Comparison of ENCODE assay signal across 11 cellular contexts in the genomic region with DNA sequence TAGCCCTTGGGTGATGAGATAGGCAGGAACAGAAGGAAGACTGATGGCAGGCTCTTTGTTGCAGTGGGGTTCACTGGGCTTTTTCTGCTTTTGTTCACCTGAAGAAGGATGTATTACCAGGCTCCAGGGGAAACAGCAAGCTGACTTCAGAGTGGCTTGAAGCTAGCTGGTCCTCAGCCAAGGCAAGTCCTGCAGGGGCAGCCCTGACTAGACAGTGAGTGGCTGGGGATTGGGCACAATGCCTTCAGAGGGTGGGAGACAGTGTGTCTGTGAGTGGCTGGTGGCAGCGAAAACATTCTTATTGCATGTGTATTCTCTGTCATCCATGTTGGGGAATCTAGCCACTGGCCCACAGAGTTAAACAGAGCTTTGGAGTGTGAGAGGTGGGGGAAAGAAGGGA. TPM values are rescaled to one million over a fixed set of nuclear protein-coding genes. Genes with fewer than 3 reads are reported as not detected.
A peak's percentile ranks its signal among the peaks of the same experiment; 100 is the strongest.
DNase-seq lines count a peak whose midpoint lies in the region; ATAC-seq, FAIRE-seq and TF ChIP-seq lines count a peak whose summit lies in the region.
"Had no signal": no experiment of that assay in that cellular context is flagged by ENCODE, and none has a peak within 500 bp of the region (broad histone marks: within the 10 kb centered on the region; RNA-seq: fewer than 3 reads in every experiment).

No MANE protein-coding gene starts in this region.

- H3K9me3 Mint-ChIP-seq in activated naive CD8-positive, alpha-beta T cell (ENCODE audit: low read depth): no peaks in the 10 kb centered on the region
- H3K9me3 Mint-ChIP-seq in activated naive CD8-positive, alpha-beta T cell treated with anti-CD3 and anti-CD28 coated beads for 36 hours: no peaks in the 10 kb centered on the region
- no peaks in the 10 kb centered on the region for H3K9me3 Mint-ChIP-seq in activated naive CD4-positive, alpha-beta T cell treated with anti-CD3 and anti-CD28 coated beads for 36 hours
- H3K9me3 Mint-ChIP-seq: IgD-negative memory B cell had no signal

- dilution Hi-C loops in keratinocyte (cut with MboI; ENCODE audit: extremely low pct_ligation_motif_present, low sequenced_read_pairs): no loop called here

- H3K4me1 ChIP-seq in keratinocyte (ENCODE audit: control insufficient read depth, extremely low read depth, insufficient read depth, low read length): peaks cover 41% of the 10 kb centered on the region
- peaks cover 38% of the 10 kb centered on the region for H3K4me1 ChIP-seq in upper lobe of right lung
- peaks cover 0 to 34% of the 10 kb centered on the region in 2 donors for H3K4me1 ChIP-seq in right atrium auricular region

- TF ChIP-seq CTCF in keratinocyte (optimal IDR thresholded peaks at IDR 0.05 in 1 of 3, IDR thresholded peaks at IDR 0.05 in 1 of 3, conservative IDR thresholded peaks at IDR 0.05 in 1 of 3; ENCODE audit: extremely low read depth in 1 of 3, insufficient read depth in 2 of 3, low read length in 3 of 3) (no peak), upper lobe of right lung (IDR thresholded peaks at IDR 0.05) (no peak), right atrium auricular region (IDR thresholded peaks at IDR 0.05) (no peak)

- H3K4me1 Mint-ChIP-seq in activated naive CD8-positive, alpha-beta T cell (ENCODE audit: low read depth): peaks cover 40% of the 10 kb centered on the region
- peaks cover 34% of the 10 kb centered on the region for H3K4me1 Mint-ChIP-seq in activated naive CD8-positive, alpha-beta T cell treated with anti-CD3 and anti-CD28 coated beads for 36 hours
- peaks cover 45% of the 10 kb centered on the region for H3K4me1 Mint-ChIP-seq in T-helper 17 cell
- peaks cover 42% of the 10 kb centered on the region for H3K4me1 Mint-ChIP-seq in activated naive CD4-positive, alpha-beta T cell treated with anti-CD3 and anti-CD28 coated beads for 36 hours (ENCODE audit: low read depth)

- no peak overlapping the region for H3K27ac ChIP-seq in keratinocyte (ENCODE audit: control insufficient read depth, insufficient read depth, low read length)
- H3K27ac ChIP-seq in upper lobe of right lung: no peak overlapping the region
- no peak overlapping the region for H3K27ac ChIP-seq in right atrium auricular region
- H3K27ac ChIP-seq: coronary artery had no signal

- H3K9me3 ChIP-seq in T-helper 17 cell (ENCODE audit: control insufficient read depth, low read length, poor library complexity, severe bottlenecking): no peaks in the 10 kb centered on the region
- no peaks in the 10 kb centered on the region for H3K9me3 ChIP-seq in keratinocyte (ENCODE audit: control insufficient read depth, low read depth, low read length)
- H3K9me3 ChIP-seq in upper lobe of right lung: no peaks in the 10 kb centered on the region
- H3K9me3 ChIP-seq in right atrium auricular region: no peaks in the 10 kb centered on the region
- H3K9me3 ChIP-seq: upper lobe of left lung had no signal

- peaks cover 1 to 5% of the 10 kb centered on the region in 2 experiments for H3K36me3 ChIP-seq in keratinocyte (ENCODE audit: control insufficient read depth in 2 of 2, extremely low read depth in 1 of 2, insufficient read depth in 2 of 2, low read length in 2 of 2)
- no peaks in the 10 kb centered on the region for H3K36me3 ChIP-seq in upper lobe of right lung
- no peaks in the 10 kb centered on the region for H3K36me3 ChIP-seq in right atrium auricular region

- H3K27ac Mint-ChIP-seq in activated naive CD8-positive, alpha-beta T cell: no peak overlapping the region
- H3K27ac Mint-ChIP-seq in activated naive CD8-positive, alpha-beta T cell treated with anti-CD3 and anti-CD28 coated beads for 36 hours: no peak overlapping the region
- H3K27ac Mint-ChIP-seq in T-helper 17 cell: peak overlapping the region; percentile 94
- no peak overlapping the region for H3K27ac Mint-ChIP-seq in activated naive CD4-positive, alpha-beta T cell treated with anti-CD3 and anti-CD28 coated beads for 36 hours

- no peaks in the 10 kb centered on the region for H4K20me1 ChIP-seq in keratinocyte (ENCODE audit: control insufficient read depth, extremely low read depth, insufficient read depth, low read length)

- H3K4me3 Mint-ChIP-seq in activated naive CD8-positive, alpha-beta T cell: peak overlapping the region; percentile 22
- H3K4me3 Mint-ChIP-seq in activated naive CD8-positive, alpha-beta T cell treated with anti-CD3 and anti-CD28 coated beads for 36 hours: no peak overlapping the region
- H3K4me3 Mint-ChIP-seq in T-helper 17 cell: no peak overlapping the region
- H3K4me3 Mint-ChIP-seq in activated naive CD4-positive, alpha-beta T cell treated with anti-CD3 and anti-CD28 coated beads for 36 hours: no peak overlapping the region

- H3K4me2 ChIP-seq in keratinocyte (ENCODE audit: control insufficient read depth, extremely low read depth, insufficient read depth, low read depth, low read length): no peak overlapping the region

- no peaks in the 10 kb centered on the region for H3K9me1 ChIP-seq in keratinocyte (ENCODE audit: control insufficient read depth, extremely low read depth, insufficient read depth, low read length)

- H2AFZ ChIP-seq in keratinocyte (ENCODE audit: control insufficient read depth, low read length): no peak overlapping the region

- peak; percentile 23 for FAIRE-seq in keratinocyte (lab: Jason Lieb, UNC)

- H3K79me2 ChIP-seq in keratinocyte (ENCODE audit: control insufficient read depth, insufficient read depth, low read length): peaks cover 2% of the 10 kb centered on the region

- intact Hi-C loops in upper lobe of right lung (cut with DNase I): no loop called here
- intact Hi-C loops in activated naive CD4-positive, alpha-beta T cell treated with anti-CD3 and anti-CD28 coated beads for 36 hours (cut with micrococcal nuclease): loop anchor here (1.0 kb wide), 2 partner anchors 166 to 277 kb away; a partner anchor contains a TSS

- DNase-seq in activated naive CD8-positive, alpha-beta T cell treated with anti-CD3 and anti-CD28 coated beads for 36 hours: no peak
- DNase-seq in T-helper 17 cell (no peak), keratinocyte (ENCODE audit: low read depth, low spot score) (no peak), upper lobe of right lung (peak; percentile 37), right atrium auricular region (ENCODE audit: low spot score) (no peak)
- no peak for DNase-seq in stimulated activated naive CD4-positive, alpha-beta T cell treated with Interleukin-2 at 50 U/mL for 16 hours (lab: John Stamatoyannopoulos, UW)
- DNase-seq in activated naive CD4-positive, alpha-beta T cell treated with anti-CD3 and anti-CD28 coated beads for 36 hours: no peak

- no peaks in the 10 kb centered on the region for H3K27me3 Mint-ChIP-seq in activated naive CD8-positive, alpha-beta T cell
- no peaks in the 10 kb centered on the region for H3K27me3 Mint-ChIP-seq in activated naive CD8-positive, alpha-beta T cell treated with anti-CD3 and anti-CD28 coated beads for 36 hours
- H3K27me3 Mint-ChIP-seq in T-helper 17 cell: no peaks in the 10 kb centered on the region
- no peaks in the 10 kb centered on the region for H3K27me3 Mint-ChIP-seq in activated naive CD4-positive, alpha-beta T cell treated with anti-CD3 and anti-CD28 coated beads for 36 hours (ENCODE audit: low read depth)
- H3K27me3 Mint-ChIP-seq: IgD-negative memory B cell had no signal

- H3K36me3 Mint-ChIP-seq in activated naive CD8-positive, alpha-beta T cell: no peaks in the 10 kb centered on the region
- H3K36me3 Mint-ChIP-seq in activated naive CD8-positive, alpha-beta T cell treated with anti-CD3 and anti-CD28 coated beads for 36 hours: no peaks in the 10 kb centered on the region
- H3K36me3 Mint-ChIP-seq in T-helper 17 cell (ENCODE audit: low read depth): peaks cover 1% of the 10 kb centered on the region
- no peaks in the 10 kb centered on the region for H3K36me3 Mint-ChIP-seq in activated naive CD4-positive, alpha-beta T cell treated with anti-CD3 and anti-CD28 coated beads for 36 hours (ENCODE audit: low read depth)

- ATAC-seq in T-helper 17 cell (no peak), upper lobe of right lung (no peak)

- CTCF ChIA-PET in activated naive CD4-positive, alpha-beta T cell treated with anti-CD3 and anti-CD28 coated beads for 36 hours (lab: Charles Lee): interaction anchor here (0.5 to 8.6 kb wide), 14 partner anchors 10 to 940 kb away, joined by 3 to 146 read pairs (median 6); a partner anchor contains a TSS

- H3K4me3 ChIP-seq in keratinocyte (ENCODE audit: control insufficient read depth in 2 of 3, extremely low read depth in 1 of 3, insufficient read depth in 2 of 3, low read depth in 1 of 3, low read length in 3 of 3): no peak overlapping the region
- no peak overlapping the region for H3K4me3 ChIP-seq in upper lobe of right lung
- no peak overlapping the region for H3K4me3 ChIP-seq in right atrium auricular region
- H3K4me3 ChIP-seq: coronary artery, upper lobe of left lung had no signal

- no peaks in the 10 kb centered on the region for H3K27me3 ChIP-seq in keratinocyte (ENCODE audit: control insufficient read depth, extremely low read depth, insufficient read depth, low read length)
- H3K27me3 ChIP-seq in upper lobe of right lung: no peaks in the 10 kb centered on the region
- H3K27me3 ChIP-seq in right atrium auricular region: no peaks in the 10 kb centered on the region
- H3K27me3 ChIP-seq: upper lobe of left lung had no signal

- no peak overlapping the region for H3K9ac ChIP-seq in keratinocyte (ENCODE audit: control insufficient read depth, extremely low read depth, insufficient read depth, low read length)

RNA-seq across cellular contexts. Expression of a gene that starts 2.3 kb away (rescaled TPM):
- 10 to 100 TPM; 37.1 to 39.5 TPM for total RNA-seq in activated naive CD8-positive, alpha-beta T cell treated with anti-CD3 and anti-CD28 coated beads for 36 hours
- 10 to 100 TPM; 35.5 to 36.5 TPM for total RNA-seq in T-helper 17 cell
- 35.8 to 52.3 TPM (median 49.7 TPM) in 3 replicates for polyA plus RNA-seq in keratinocyte
- 11.5 TPM for polyA plus RNA-seq in keratinocyte (2011; ENCODE audit: low read depth)
- 33.1 and 48.3 TPM in 2 replicates for polyA plus RNA-seq in keratinocyte (2011; cell fraction: cytosol; rRNA removed)
- 52.0 and 59.8 TPM in 2 replicates for polyA plus RNA-seq in keratinocyte (2011; cell fraction: nucleus; rRNA removed)
- polyA plus RNA-seq in keratinocyte (2012; ENCODE audit: low replicate concordance): 37.7 and 40.4 TPM in 2 replicates
- polyA minus RNA-seq in keratinocyte: 41.1 to 71.2 TPM (median 63.0 TPM) in 3 replicates
- 47.2 TPM for polyA minus RNA-seq in keratinocyte (2011; cell fraction: cytosol; rRNA and poly(A)+ RNA removed)
- polyA minus RNA-seq in keratinocyte (2011; cell fraction: nucleus; rRNA and poly(A)+ RNA removed): 26.6 and 31.4 TPM in 2 replicates
- 51.0 TPM for total RNA-seq in upper lobe of right lung
- 10 to 100 TPM; 55.9 to 62.3 TPM for total RNA-seq in right atrium auricular region
- 10 to 100 TPM; 23.7 to 26.6 TPM for total RNA-seq in activated naive CD4-positive, alpha-beta T cell treated with anti-CD3 and anti-CD28 coated beads for 36 hours

RNA-seq across cellular contexts. Expression of a gene that starts 38.1 kb away (rescaled TPM):
- under 1 TPM; 0.37 to 0.46 TPM for total RNA-seq in activated naive CD8-positive, alpha-beta T cell treated with anti-CD3 and anti-CD28 coated beads for 36 hours
- total RNA-seq in T-helper 17 cell (1 to 10 TPM; 2.2 to 2.9 TPM), upper lobe of right lung (0.49 TPM), right atrium auricular region (under 1 TPM; 0.16 to 0.19 TPM)
- 0.03 to 0.07 TPM (median 0.04 TPM) in 3 replicates for polyA plus RNA-seq in keratinocyte
- 0.14 TPM for polyA plus RNA-seq in keratinocyte (2011; ENCODE audit: low read depth)
- 0.06 TPM in 1 of 2 replicates, not detected in the other for polyA plus RNA-seq in keratinocyte (2011; cell fraction: cytosol; rRNA removed)
- polyA plus RNA-seq in keratinocyte (2011; cell fraction: nucleus; rRNA removed): 0.14 and 0.31 TPM in 2 replicates
- 0.06 and 0.24 TPM in 2 replicates for polyA plus RNA-seq in keratinocyte (2012; ENCODE audit: low replicate concordance)
- polyA minus RNA-seq in keratinocyte: 0.03 to 0.23 TPM in 2 of 3 replicates, not detected in the other
- polyA minus RNA-seq in keratinocyte (2011; cell fraction: cytosol; rRNA and poly(A)+ RNA removed): not detected
- polyA minus RNA-seq in keratinocyte (2011; cell fraction: nucleus; rRNA and poly(A)+ RNA removed): 0.11 and 0.62 TPM in 2 replicates
- total RNA-seq in activated naive CD4-positive, alpha-beta T cell treated with anti-CD3 and anti-CD28 coated beads for 36 hours: under 1 TPM in 1 of 2 experiments, not detected in 1; 0.07 TPM
- polyA plus RNA-seq: IgD-negative memory B cell had no signal
